ENCODE assay signal across 1 cellular context in the genomic region with DNA sequence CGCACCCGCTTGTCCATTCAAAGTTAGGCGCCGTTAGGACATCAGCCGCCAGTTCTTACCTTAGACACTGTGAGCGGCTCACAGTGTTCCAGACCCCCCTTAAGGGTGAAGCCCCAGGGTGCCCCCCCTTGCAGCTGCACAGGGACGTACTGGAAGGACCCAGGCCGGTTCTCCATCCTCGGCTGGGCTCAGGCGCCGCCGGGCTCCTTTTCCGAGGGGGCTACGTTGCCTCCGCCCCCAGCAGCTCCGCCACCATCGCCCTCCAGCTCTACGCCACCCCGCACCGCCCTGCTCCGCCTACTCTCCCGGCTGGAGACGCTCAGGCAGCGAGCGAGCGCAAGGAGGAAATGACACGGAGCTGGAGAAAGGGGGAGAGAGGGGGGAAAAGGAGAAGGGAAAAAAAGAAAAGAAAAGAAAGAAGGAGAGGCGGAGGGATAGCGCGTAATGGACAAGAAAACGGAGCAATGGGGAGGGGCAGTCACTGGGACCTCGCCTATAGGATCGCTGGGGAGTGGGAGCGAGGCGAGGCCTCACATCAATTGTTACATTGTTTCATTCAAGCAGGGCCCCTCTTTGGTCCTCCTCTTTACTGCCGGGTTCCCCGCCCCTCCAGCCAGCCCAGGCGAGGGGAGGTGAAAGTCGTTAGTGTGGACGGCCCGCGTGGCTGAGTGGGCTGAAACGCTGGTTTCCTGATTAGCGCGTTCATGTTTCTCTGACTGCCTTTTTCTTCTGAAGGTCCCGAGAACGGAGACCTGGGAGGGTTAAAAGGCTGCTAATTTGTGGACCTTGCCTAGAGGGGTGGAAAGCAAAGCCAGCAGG.
TF ChIP-seq lines count a peak whose summit lies in the region.

A gene with protein sequence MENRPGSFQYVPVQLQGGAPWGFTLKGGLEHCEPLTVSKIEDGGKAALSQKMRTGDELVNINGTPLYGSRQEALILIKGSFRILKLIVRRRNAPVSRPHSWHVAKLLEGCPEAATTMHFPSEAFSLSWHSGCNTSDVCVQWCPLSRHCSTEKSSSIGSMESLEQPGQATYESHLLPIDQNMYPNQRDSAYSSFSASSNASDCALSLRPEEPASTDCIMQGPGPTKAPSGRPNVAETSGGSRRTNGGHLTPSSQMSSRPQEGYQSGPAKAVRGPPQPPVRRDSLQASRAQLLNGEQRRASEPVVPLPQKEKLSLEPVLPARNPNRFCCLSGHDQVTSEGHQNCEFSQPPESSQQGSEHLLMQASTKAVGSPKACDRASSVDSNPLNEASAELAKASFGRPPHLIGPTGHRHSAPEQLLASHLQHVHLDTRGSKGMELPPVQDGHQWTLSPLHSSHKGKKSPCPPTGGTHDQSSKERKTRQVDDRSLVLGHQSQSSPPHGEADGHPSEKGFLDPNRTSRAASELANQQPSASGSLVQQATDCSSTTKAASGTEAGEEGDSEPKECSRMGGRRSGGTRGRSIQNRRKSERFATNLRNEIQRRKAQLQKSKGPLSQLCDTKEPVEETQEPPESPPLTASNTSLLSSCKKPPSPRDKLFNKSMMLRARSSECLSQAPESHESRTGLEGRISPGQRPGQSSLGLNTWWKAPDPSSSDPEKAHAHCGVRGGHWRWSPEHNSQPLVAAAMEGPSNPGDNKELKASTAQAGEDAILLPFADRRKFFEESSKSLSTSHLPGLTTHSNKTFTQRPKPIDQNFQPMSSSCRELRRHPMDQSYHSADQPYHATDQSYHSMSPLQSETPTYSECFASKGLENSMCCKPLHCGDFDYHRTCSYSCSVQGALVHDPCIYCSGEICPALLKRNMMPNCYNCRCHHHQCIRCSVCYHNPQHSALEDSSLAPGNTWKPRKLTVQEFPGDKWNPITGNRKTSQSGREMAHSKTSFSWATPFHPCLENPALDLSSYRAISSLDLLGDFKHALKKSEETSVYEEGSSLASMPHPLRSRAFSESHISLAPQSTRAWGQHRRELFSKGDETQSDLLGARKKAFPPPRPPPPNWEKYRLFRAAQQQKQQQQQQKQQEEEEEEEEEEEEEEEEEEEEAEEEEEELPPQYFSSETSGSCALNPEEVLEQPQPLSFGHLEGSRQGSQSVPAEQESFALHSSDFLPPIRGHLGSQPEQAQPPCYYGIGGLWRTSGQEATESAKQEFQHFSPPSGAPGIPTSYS (N-terminal part only) (minus strand): TSS at position 352 of the 819 bp plus-strand sequence. CDS start 176 bp downstream, at position 176.

TF ChIP-seq in HCT116, 20 proteins besides CTCF, POLR2A, EP300 and RAD21 (continued from another document):
- TF ChIP-seq REST (IDR thresholded peaks at IDR 0.05; ENCODE audit: low read depth) (no peak), EZH2phosphoT487 (IDR thresholded peaks at IDR 0.05; ENCODE audit: borderline replicate concordance) (no peak), CEBPB (IDR thresholded peaks at IDR 0.05; ENCODE audit: low read depth) (no peak), EGR1 (IDR thresholded peaks at IDR 0.05; ENCODE audit: low read depth) (no peak), POLR2AphosphoS5 (IDR thresholded peaks at IDR 0.05; ENCODE audit: low read depth, low read length) (no peak), TCF7L2 (IDR thresholded peaks at IDR 0.05; ENCODE audit: borderline replicate concordance, extremely low read depth, insufficient read depth, insufficient read length) (no peak)
- TF ChIP-seq, protein P1, sequence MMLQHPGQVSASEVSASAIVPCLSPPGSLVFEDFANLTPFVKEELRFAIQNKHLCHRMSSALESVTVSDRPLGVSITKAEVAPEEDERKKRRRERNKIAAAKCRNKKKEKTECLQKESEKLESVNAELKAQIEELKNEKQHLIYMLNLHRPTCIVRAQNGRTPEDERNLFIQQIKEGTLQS (IDR thresholded peaks at IDR 0.05) = no peak
